15 cellular contexts compared by ENCODE assay signal in the genomic region with DNA sequence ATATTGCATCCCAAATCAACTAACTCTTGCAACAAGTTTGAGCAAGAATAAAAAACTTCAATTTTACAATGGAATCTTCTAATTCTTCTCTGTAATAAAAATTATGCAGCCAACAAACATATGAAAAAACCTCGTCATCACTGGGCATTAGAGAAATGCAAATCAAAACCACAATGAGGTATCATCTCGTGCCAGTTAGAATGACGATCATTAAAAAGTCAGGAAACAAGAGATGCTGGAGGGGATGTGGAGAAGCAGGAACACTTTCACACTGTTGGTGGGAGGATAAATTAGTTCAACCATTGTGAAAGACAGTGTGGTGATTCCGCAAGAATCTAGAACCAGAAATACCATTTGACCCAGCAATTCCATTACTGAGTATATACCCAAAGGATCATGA.
DNase-seq lines count a peak whose midpoint lies in the region; ATAC-seq and TF ChIP-seq lines count a peak whose summit lies in the region.
"Had no signal": no experiment of that assay in that cellular context is flagged by ENCODE, and none has a peak within 500 bp of the region (broad histone marks: within the 10 kb centered on the region; RNA-seq: fewer than 3 reads in every experiment).

No MANE protein-coding gene starts in this region.

- ATAC-seq in GM18870 (IDR thresholded peaks at IDR 0.05; ENCODE audit: unreplicated experiment), result no peak
- ATAC-seq: A549 had no signal

- no peak for TF ChIP-seq CTCF in AG10803 (conservative IDR thresholded peaks at IDR 0.05; ENCODE audit: low read length)
- TF ChIP-seq CTCF in fibroblast of mammary gland (conservative IDR thresholded peaks at IDR 0.05; ENCODE audit: control insufficient read depth, insufficient read depth, low read depth, low read length), result no peak
- TF ChIP-seq CTCF in GM20000 (IDR thresholded peaks at IDR 0.05; ENCODE audit: extremely low read depth, missing control alignments), result no peak

- H3K4me3 ChIP-seq in AG10803 (ENCODE audit: low read length) (no peak overlapping the region), fibroblast of mammary gland (ENCODE audit: control insufficient read depth, low read depth, low read length) (no peak overlapping the region)
- H3K4me3 ChIP-seq: A549, SJCRH30 had no signal

- peak; percentile 68 for DNase-seq in AG10803 (ENCODE audit: low read depth)
- DNase-seq in LHCN-M2 (ENCODE audit: low read depth), result peak; percentile 53
- DNase-seq in RPMI7951 (ENCODE audit: low read depth), result peak; percentile 66
- DNase-seq in fibroblast of mammary gland (ENCODE audit: low read depth), result peak; percentile 12
- DNase-seq in GM20000 (ENCODE audit: low spot score), result no peak
- DNase-seq in amygdala (lab: John Stamatoyannopoulos, UW), result no peak
- DNase-seq: COR-L47, GF-D8, H9, NCI-H1092 treated with DMSO at 0.1 percent for 48 hours, NCI-H2227 treated with DMSO at 0.1 percent for 48 hours, NCI-H524, SJCRH30 had no signal

Comparison
In these comparisons a context has a peak if more than half of its experiments do, and no peak if none do; other contexts are left out.
1. DNase-seq: peak in AG10803 (single experiment), LHCN-M2 (single experiment), RPMI7951 (single experiment) and fibroblast of mammary gland (single experiment); none in GM20000 (single experiment) and amygdala (0 of 56).